In genomic region chr15:82262422-82263026, GRCh38 we compare ENCODE assay signal across 8 cellular contexts. TPM values are rescaled to one million over a fixed set of nuclear protein-coding genes. Genes with fewer than 3 reads are reported as not detected.
DNase-seq lines count a peak whose midpoint lies in the region; ATAC-seq and TF ChIP-seq lines count a peak whose summit lies in the region.

EFL1 (minus strand) TSS chr15:82262734; CDS start chr15:82261778, 956 bp downstream.
SAXO2 (plus strand) TSS chr15:82262818; CDS start chr15:82262880, 62 bp downstream.

- H3K9me3 Mint-ChIP-seq in chondrocyte (ENCODE audit: low read depth): no peaks in the 10 kb centered on the region

- ATAC-seq in GM19023 (IDR thresholded peaks at IDR 0.05; ENCODE audit: unreplicated experiment): peak; percentile 95
- peak; percentile 97 for ATAC-seq in HG03196 (IDR thresholded peaks at IDR 0.05; ENCODE audit: unreplicated experiment)

- H3K36me3 ChIP-seq in kidney epithelial cell (ENCODE audit: control insufficient read depth, insufficient read depth, low read length): no peaks in the 10 kb centered on the region

- peak within 1 kb of the TSS; percentile 75 for H3K4me3 ChIP-seq in kidney epithelial cell (ENCODE audit: low read depth, low read length)

- no peaks in the 10 kb centered on the region for H3K27me3 ChIP-seq in kidney epithelial cell (ENCODE audit: control insufficient read depth, insufficient read depth, low read length)

- peaks cover 27% of the 10 kb centered on the region for H3K4me1 Mint-ChIP-seq in chondrocyte (ENCODE audit: low read depth)

- peak; percentile 43 for DNase-seq in AG09319 (ENCODE audit: extremely low read depth, low read depth)
- DNase-seq in NCI-H345 treated with DMSO at 0.1 percent for 48 hours (lab: John Stamatoyannopoulos, UW; ENCODE audit: unreplicated experiment): peak; percentile 49
- DNase-seq in activated CD4-positive, CD25-positive, alpha-beta regulatory T cell treated with anti-CD3 and anti-CD28 coated beads, Interleukin-2, amount 50 U/mL, for 72 hours: peak; percentile 95
- peak; percentile 97 for DNase-seq in chondrocyte (ENCODE audit: low spot score)
- DNase-seq in kidney epithelial cell (ENCODE audit: low read depth): peak; percentile 34
- peak; percentile 86 to 88 for DNase-seq in stimulated activated CD4-positive, alpha-beta T cell treated with anti-CD3 and anti-CD28 coated beads, Interleukin-15, amount 100 ng/mL, for 48 hours (ENCODE audit: low read depth in 2 of 2)

- peak within 1 kb of the TSS; percentile 94 for H3K27ac Mint-ChIP-seq in chondrocyte (ENCODE audit: unreplicated experiment)

- H3K27me3 Mint-ChIP-seq in chondrocyte (ENCODE audit: low read depth): no peaks in the 10 kb centered on the region

- peak within 1 kb of the TSS; percentile 85 for H3K4me3 Mint-ChIP-seq in chondrocyte (ENCODE audit: unreplicated experiment)

- H3K36me3 Mint-ChIP-seq in chondrocyte (ENCODE audit: low read depth): peaks cover 5% of the 10 kb centered on the region

- TF ChIP-seq CTCF in AG09319 (IDR thresholded peaks at IDR 0.05; ENCODE audit: low read depth, low read length): no peak
- no peak for TF ChIP-seq CTCF in chondrocyte (IDR thresholded peaks at IDR 0.05)
- TF ChIP-seq CTCF in kidney epithelial cell (IDR thresholded peaks at IDR 0.05; ENCODE audit: insufficient read depth, low read length, poor library complexity, severe bottlenecking): no peak

RNA-seq across cellular contexts. Expression of gene EFL1, which starts in this region (rescaled TPM):
- total RNA-seq in chondrocyte (15.7 to 19.4 TPM (median 16.6 TPM) in 3 replicates), kidney epithelial cell (21.3 and 21.8 TPM in 2 replicates)

RNA-seq across cellular contexts. Expression of gene SAXO2, which starts in this region (rescaled TPM):
- total RNA-seq in chondrocyte: 0.90 to 5.1 TPM (median 1.0 TPM) in 3 replicates
- 0.79 and 0.96 TPM in 2 replicates for total RNA-seq in kidney epithelial cell

Comparison
In these comparisons a context has a peak if more than half of its experiments do, and no peak if none do; other contexts are left out.
1. Peak in every context shown above with its lines: DNase-seq, ATAC-seq and H3K4me3 ChIP-seq.
2. DNase-seq: peak in every context shown above with its lines; median percentile 97 in chondrocyte; 95 in activated CD4-positive, CD25-positive, alpha-beta regulatory T cell treated with anti-CD3 and anti-CD28 coated beads, Interleukin-2, amount 50 U/mL, for 72 hours; 87 in stimulated activated CD4-positive, alpha-beta T cell treated with anti-CD3 and anti-CD28 coated beads, Interleukin-15, amount 100 ng/mL, for 48 hours; 49 in NCI-H345 treated with DMSO at 0.1 percent for 48 hours; 43 in AG09319; 34 in kidney epithelial cell.